24 cellular contexts compared by ENCODE assay signal in the genomic region with DNA sequence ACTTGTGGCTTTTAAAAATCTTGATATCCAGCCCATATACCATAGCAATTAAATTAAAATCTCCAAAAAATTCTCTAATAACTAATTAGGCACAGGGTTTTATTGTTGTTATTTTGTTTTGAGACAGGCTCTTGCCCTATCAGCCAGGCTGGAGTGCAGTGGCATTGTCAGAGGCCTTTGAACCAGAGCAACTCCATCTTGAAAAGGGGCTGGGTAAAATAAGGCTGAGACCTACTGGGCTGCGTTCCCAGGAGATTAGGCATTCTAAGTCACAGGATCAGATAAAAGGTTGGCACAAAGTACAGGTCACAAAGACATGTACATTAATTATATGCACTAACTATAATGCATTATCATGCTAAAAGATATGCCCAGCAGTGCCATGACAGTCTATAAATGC. TPM values are rescaled to one million over a fixed set of nuclear protein-coding genes. Genes with fewer than 3 reads are reported as not detected.
A peak's percentile ranks its signal among the peaks of the same experiment; 100 is the strongest.
DNase-seq lines count a peak whose midpoint lies in the region; ATAC-seq and TF ChIP-seq lines count a peak whose summit lies in the region.
"Had no signal": no experiment of that assay in that cellular context is flagged by ENCODE, and none has a peak within 500 bp of the region (broad histone marks: within the 10 kb centered on the region; RNA-seq: fewer than 3 reads in every experiment).

No MANE protein-coding gene starts in this region.

- H3K27ac ChIP-seq in cardiac muscle cell (peak overlapping the region; percentile 97), endodermal cell (ENCODE audit: low read depth, low read length) (no peak overlapping the region), neural progenitor cell (no peak overlapping the region), testis (peak overlapping the region; percentile 46 to 82), PC-3 (ENCODE audit: low read length) (no peak overlapping the region)
- H3K27ac ChIP-seq: PC-9, SJCRH30 had no signal

- H3K27me3 ChIP-seq in cardiac muscle cell (no peaks in the 10 kb centered on the region), endodermal cell (ENCODE audit: control insufficient read depth, insufficient read depth, low read length, poor library complexity, severe bottlenecking) (no peaks in the 10 kb centered on the region), neural progenitor cell (no peaks in the 10 kb centered on the region), testis (no peaks in the 10 kb centered on the region), PC-3 (ENCODE audit: low read length) (no peaks in the 10 kb centered on the region)

- H3K27ac Mint-ChIP-seq in endodermal cell (peak overlapping the region; percentile 91), neural progenitor cell (no peak overlapping the region)
- H3K27ac Mint-ChIP-seq: CD4-positive, CD25-positive, alpha-beta regulatory T cell; HFFc6; IgD-negative memory B cell had no signal

- intact Hi-C loops in left ventricle myocardium superior (cut with micrococcal nuclease) (no loop called here), testis (cut with DNase I; ENCODE audit: low total_unique reads) (no loop called here), PC-3 (cut with micrococcal nuclease) (no loop called here)

- H4K20me1 ChIP-seq in neural progenitor cell (ENCODE audit: low read depth), result no peaks in the 10 kb centered on the region
- H4K20me1 ChIP-seq in PC-3 (ENCODE audit: low read length), result no peaks in the 10 kb centered on the region

- H3K27me3 Mint-ChIP-seq in endodermal cell (ENCODE audit: insufficient read depth) (no peaks in the 10 kb centered on the region), neural progenitor cell (ENCODE audit: insufficient read depth, low read depth) (no peaks in the 10 kb centered on the region)
- H3K27me3 Mint-ChIP-seq: CD4-positive, CD25-positive, alpha-beta regulatory T cell had no signal

- H3K9me2 ChIP-seq in PC-3 (replicated peaks; ENCODE audit: low read length), result no peaks in the 10 kb centered on the region

- CTCF ChIA-PET in PC-3 (lab: Charles Lee), result no interaction called here

- H3K9me3 ChIP-seq in cardiac muscle cell (ENCODE audit: low read depth) (no peaks in the 10 kb centered on the region), endodermal cell (ENCODE audit: control insufficient read depth, low read length) (peaks cover 35% of the 10 kb centered on the region), neural progenitor cell (ENCODE audit: low read depth) (no peaks in the 10 kb centered on the region), testis (no peaks in the 10 kb centered on the region), PC-3 (ENCODE audit: low read length) (no peaks in the 10 kb centered on the region)
- H3K9me3 ChIP-seq: HAP-1, SJCRH30 had no signal

- no peak for TF ChIP-seq POLR2A in testis (IDR thresholded peaks at IDR 0.05)

- H3K36me3 Mint-ChIP-seq in endodermal cell (ENCODE audit: low read depth), result peaks cover 15% of the 10 kb centered on the region
- no peaks in the 10 kb centered on the region for H3K36me3 Mint-ChIP-seq in neural progenitor cell
- H3K36me3 Mint-ChIP-seq: CD4-positive, CD25-positive, alpha-beta regulatory T cell; IgD-negative memory B cell had no signal

- no peak overlapping the region for H3K4me2 ChIP-seq in neural progenitor cell
- H3K4me2 ChIP-seq in PC-3 (ENCODE audit: low read length), result no peak overlapping the region
- H3K4me2 ChIP-seq: PC-9 had no signal

- H3K9ac ChIP-seq in endodermal cell (ENCODE audit: extremely low read depth, low read length, poor library complexity, severe bottlenecking), result no peak overlapping the region
- H3K9ac ChIP-seq in neural progenitor cell, result no peak overlapping the region
- H3K9ac ChIP-seq in PC-3 (ENCODE audit: low read length), result no peak overlapping the region

- no peaks in the 10 kb centered on the region for H3K36me3 ChIP-seq in cardiac muscle cell
- no peaks in the 10 kb centered on the region for H3K36me3 ChIP-seq in endodermal cell (ENCODE audit: control insufficient read depth, insufficient read depth, low read length)
- H3K36me3 ChIP-seq in neural progenitor cell, result no peaks in the 10 kb centered on the region
- H3K36me3 ChIP-seq in testis (ENCODE audit: low read depth, missing control alignments), result no peaks in the 10 kb centered on the region
- H3K36me3 ChIP-seq in PC-3 (ENCODE audit: low read depth, low read length), result no peaks in the 10 kb centered on the region
- H3K36me3 ChIP-seq: HAP-1, SJCRH30 had no signal

- BruUV-seq in PC-3 (replicated peaks; lab: Mats Ljungman, UMichigan), result no TSS peak

- H3K4me3 ChIP-seq in cardiac muscle cell (no peak overlapping the region), endodermal cell (ENCODE audit: low read length) (peak overlapping the region; percentile 67), neural progenitor cell (no peak overlapping the region), testis (no peak overlapping the region), PC-3 (ENCODE audit: low read length) (no peak overlapping the region)
- H3K4me3 ChIP-seq: HAP-1, PC-9, SJCRH30 had no signal

- H3K9me3 Mint-ChIP-seq in endodermal cell, result peaks cover 34% of the 10 kb centered on the region
- H3K9me3 Mint-ChIP-seq in neural progenitor cell, result no peaks in the 10 kb centered on the region
- H3K9me3 Mint-ChIP-seq: IgD-negative memory B cell had no signal

- no peak for TF ChIP-seq CTCF in cardiac muscle cell (IDR thresholded peaks at IDR 0.05; ENCODE audit: low read depth, low read length)
- TF ChIP-seq CTCF in endodermal cell (conservative IDR thresholded peaks at IDR 0.05), result no peak
- TF ChIP-seq CTCF in neural progenitor cell (IDR thresholded peaks at IDR 0.05), result no peak
- no peak for TF ChIP-seq CTCF in testis (IDR thresholded peaks at IDR 0.05)
- no peak for TF ChIP-seq CTCF in PC-3 (conservative IDR thresholded peaks at IDR 0.05; ENCODE audit: low read depth, low read length)

- H3K79me2 ChIP-seq in neural progenitor cell (ENCODE audit: low read depth) (no peaks in the 10 kb centered on the region), PC-3 (ENCODE audit: low read length) (no peaks in the 10 kb centered on the region)

- WGBS in endodermal cell (ENCODE audit: insufficient coverage in 1 of 2, insufficient read length in 1 of 2), 2 experiments, result 73 to 100% methylated on average over 1 of the region's 1 CpG
- WGBS in testis, 2 donors, result 44% methylated on average over 1 of the region's 1 CpG

- peaks cover 54% of the 10 kb centered on the region for H3K4me1 ChIP-seq in cardiac muscle cell (ENCODE audit: low read depth)
- peaks cover 2% of the 10 kb centered on the region for H3K4me1 ChIP-seq in endodermal cell (ENCODE audit: control insufficient read depth, insufficient read depth, low read length)
- H3K4me1 ChIP-seq in neural progenitor cell, result peaks cover 5% of the 10 kb centered on the region
- H3K4me1 ChIP-seq in testis, result peaks cover 7% of the 10 kb centered on the region
- no peaks in the 10 kb centered on the region for H3K4me1 ChIP-seq in PC-3 (ENCODE audit: insufficient read depth, low read length)
- H3K4me1 ChIP-seq: HAP-1, SJCRH30 had no signal

- POLR2A ChIA-PET in PC-3 (lab: Charles Lee; ENCODE audit: unreplicated experiment), result no interaction called here

- DNase-seq in cardiac muscle cell (ENCODE audit: low read depth in 1 of 2, low spot score in 1 of 2), result no peak
- no peak for DNase-seq in left ventricle myocardium superior
- DNase-seq in endodermal cell, result no peak
- no peak for DNase-seq in neural progenitor cell (ENCODE audit: low spot score)
- DNase-seq in testis, result no peak
- DNase-seq in PC-3, result no peak
- no peak for DNase-seq in epidermal melanocyte (ENCODE audit: insufficient read length, low spot score)
- DNase-seq in NCI-H2107 (lab: John Stamatoyannopoulos, UW), result no peak
- DNase-seq: 8988T; ACHN; CD4-positive, CD25-positive, alpha-beta regulatory T cell; HFFc6; NCI-H1048; NCI-H1417; NCI-H1694 treated with DMSO at 0.1 percent for 48 hours; NCI-H2081; NCI-H2171 treated with DMSO at 0.1 percent for 48 hours; NCI-H524; NCI-H748 treated with DMSO at 0.1 percent for 48 hours; PC-9; SJCRH30 had no signal

- peak overlapping the region; percentile 90 for H2AFZ ChIP-seq in neural progenitor cell (replicated peaks)
- H2AFZ ChIP-seq in PC-3 (ENCODE audit: low read length), result no peak overlapping the region
- H2AFZ ChIP-seq: PC-9 had no signal

- H3K4me3 Mint-ChIP-seq in endodermal cell, result no peak overlapping the region
- no peak overlapping the region for H3K4me3 Mint-ChIP-seq in neural progenitor cell
- H3K4me3 Mint-ChIP-seq: CD4-positive, CD25-positive, alpha-beta regulatory T cell; HFFc6; IgD-negative memory B cell had no signal

- H3K4me1 Mint-ChIP-seq in endodermal cell, result peaks cover 34% of the 10 kb centered on the region
- no peaks in the 10 kb centered on the region for H3K4me1 Mint-ChIP-seq in neural progenitor cell
- H3K4me1 Mint-ChIP-seq: CD4-positive, CD25-positive, alpha-beta regulatory T cell; IgD-negative memory B cell had no signal

- H3F3A ChIP-seq in neural progenitor cell (ENCODE audit: low read depth) (peaks cover 10% of the 10 kb centered on the region), PC-3 (ENCODE audit: low read length, unreplicated experiment) (no peaks in the 10 kb centered on the region)

- ATAC-seq in left ventricle myocardium superior (no peak), PC-3 (no peak)
- ATAC-seq: Right ventricle myocardium inferior had no signal

RNA-seq across cellular contexts. Expression of a gene that starts 31.2 kb away (rescaled TPM):
- total RNA-seq in cardiac muscle cell, result 26.8 and 35.6 TPM in 2 replicates
- polyA plus RNA-seq in cardiac muscle cell, result 19.9 and 34.3 TPM in 2 replicates
- total RNA-seq in left ventricle myocardium superior, result 1.1 TPM
- 10 to 100 TPM; 17.0 to 24.6 TPM for total RNA-seq in endodermal cell
- polyA plus RNA-seq in endodermal cell (2013, experiment 1 of 2), result 2.0 TPM
- polyA plus RNA-seq in endodermal cell (2013, experiment 2 of 2), result 0.99 TPM
- not detected in 2 replicates for total RNA-seq in neural progenitor cell (ENCODE audit: low replicate concordance)
- 1 to 10 TPM; 5.8 to 7.9 TPM for total RNA-seq in testis
- polyA plus RNA-seq in testis (ENCODE audit: insufficient read depth, low read depth, low replicate concordance), result 2.6 TPM
- 0.15 and 0.75 TPM in 2 replicates for total RNA-seq in PC-3 (2014; rRNA removed)
- total RNA-seq: CD4-positive, CD25-positive, alpha-beta regulatory T cell; HFFc6; SJCRH30 had no signal
- polyA plus RNA-seq: CD4-positive, CD25-positive, alpha-beta regulatory T cell had no signal

Comparison
In these comparisons a context has a peak if more than half of its experiments do, and no peak if none do; other contexts are left out.
1. H3K27ac ChIP-seq: peak in cardiac muscle cell (single experiment) and testis (2 of 2); none in endodermal cell (single experiment), neural progenitor cell (single experiment) and PC-3 (single experiment).